ENCODE assay signal across 13 cellular contexts in the genomic region with DNA sequence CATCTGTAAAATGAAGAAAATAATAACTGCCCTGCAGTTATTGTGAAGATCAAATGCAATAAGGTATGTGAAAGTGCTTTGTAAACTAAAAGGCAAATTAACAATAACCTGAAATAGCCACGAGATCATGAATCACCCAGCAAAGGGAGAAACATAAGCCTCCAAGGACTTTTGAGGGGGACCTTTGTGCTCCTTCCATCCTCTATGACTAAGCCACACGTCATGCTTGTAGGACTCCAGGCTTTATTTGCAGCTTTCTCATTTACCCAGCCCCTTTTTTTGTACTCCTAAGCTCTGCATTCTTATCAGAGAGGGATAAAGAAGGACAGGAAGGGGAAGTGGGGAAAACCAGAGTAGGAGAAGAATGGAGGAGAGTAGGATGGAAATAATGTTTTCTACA.
DNase-seq lines count a peak whose midpoint lies in the region; ATAC-seq and TF ChIP-seq lines count a peak whose summit lies in the region.
"Had no signal": no experiment of that assay in that cellular context is flagged by ENCODE, and none has a peak within 500 bp of the region (broad histone marks: within the 10 kb centered on the region; RNA-seq: fewer than 3 reads in every experiment).

No MANE protein-coding gene starts in this region.

- H4K20me1 ChIP-seq in neural progenitor cell (ENCODE audit: low read depth), result no peaks in the 10 kb centered on the region

- no peak overlapping the region for H3K27ac ChIP-seq in neural progenitor cell
- H3K27ac ChIP-seq: tibial nerve had no signal

- H3K4me2 ChIP-seq in neural progenitor cell, result no peak overlapping the region

- no peak for TF ChIP-seq CTCF in Calu3 (IDR thresholded peaks at IDR 0.05; ENCODE audit: unreplicated experiment)
- TF ChIP-seq CTCF in choroid plexus epithelial cell (conservative IDR thresholded peaks at IDR 0.05; ENCODE audit: low read depth, low read length), result no peak
- TF ChIP-seq CTCF in neural progenitor cell (IDR thresholded peaks at IDR 0.05), result no peak
- TF ChIP-seq CTCF in WTC11 (IDR thresholded peaks at IDR 0.05), result no peak
- no peak for TF ChIP-seq CTCF in GM10248 (IDR thresholded peaks at IDR 0.05; ENCODE audit: control extremely low read depth, extremely low read depth, low read depth, missing control alignments)

- BruUV-seq in Calu3 (replicated peaks; lab: Mats Ljungman, UMichigan), result no TSS peak

- H3K36me3 ChIP-seq in neural progenitor cell, result no peaks in the 10 kb centered on the region
- H3K36me3 ChIP-seq: tibial nerve had no signal

- CTCF ChIA-PET in Calu3 (lab: Charles Lee) (interaction anchor here (0.8 to 2.1 kb wide), 2 partner anchors 9 to 20 kb away, joined by 3 to 7 read pairs; no protein-coding TSS in a partner anchor), WTC11 (lab: Charles Lee) (no interaction called here), GM10248 (lab: Yijun Ruan, JAX) (no interaction called here)

- POLR2A ChIA-PET in WTC11 (lab: Charles Lee), result no interaction called here
- POLR2A ChIA-PET in GM10248 (lab: Yijun Ruan, JAX), result no interaction called here

- H3K4me1 Mint-ChIP-seq in Calu3 (ENCODE audit: low read depth, unreplicated experiment) (peaks cover 5% of the 10 kb centered on the region), neural progenitor cell (no peaks in the 10 kb centered on the region), WTC11 (peaks cover 16% of the 10 kb centered on the region)
- H3K4me1 Mint-ChIP-seq: activated naive CD8-positive, alpha-beta T cell treated with anti-CD3 and anti-CD28 coated beads for 36 hours; CD4-positive, CD25-positive, alpha-beta regulatory T cell; T-helper 17 cell had no signal

- intact Hi-C loops in Calu3 (cut with micrococcal nuclease; ENCODE audit: unreplicated experiment), result no loop called here

- no peaks in the 10 kb centered on the region for H3K9me3 ChIP-seq in neural progenitor cell (ENCODE audit: low read depth)

- no peaks in the 10 kb centered on the region for H3K27me3 Mint-ChIP-seq in Calu3 (ENCODE audit: unreplicated experiment)
- peaks cover 3% of the 10 kb centered on the region for H3K27me3 Mint-ChIP-seq in neural progenitor cell (ENCODE audit: insufficient read depth, low read depth)
- no peaks in the 10 kb centered on the region; the same call in 1 of the 2 replicates for H3K27me3 Mint-ChIP-seq in WTC11 (ENCODE audit: low read depth)
- H3K27me3 Mint-ChIP-seq: T-helper 17 cell had no signal

- no peak overlapping the region for H3K27ac Mint-ChIP-seq in Calu3 (ENCODE audit: unreplicated experiment)
- H3K27ac Mint-ChIP-seq in neural progenitor cell, result no peak overlapping the region
- H3K27ac Mint-ChIP-seq in WTC11, result no peak overlapping the region
- H3K27ac Mint-ChIP-seq: activated naive CD8-positive, alpha-beta T cell treated with anti-CD3 and anti-CD28 coated beads for 36 hours; CD4-positive, CD25-positive, alpha-beta regulatory T cell; T-helper 17 cell had no signal

- no peak overlapping the region for H3K4me3 ChIP-seq in choroid plexus epithelial cell (ENCODE audit: low read depth, low read length)
- no peak overlapping the region for H3K4me3 ChIP-seq in neural progenitor cell
- H3K4me3 ChIP-seq: tibial nerve had no signal

- no peak overlapping the region for H3K9ac ChIP-seq in neural progenitor cell

- no peaks in the 10 kb centered on the region for H3K79me2 ChIP-seq in neural progenitor cell (ENCODE audit: low read depth)

- DNase-seq in Calu3 (peak; percentile 52), M059J (ENCODE audit: low read depth) (peak; percentile 96), choroid plexus epithelial cell (ENCODE audit: low read depth) (peak; percentile 72), neural progenitor cell (ENCODE audit: low spot score) (peak; percentile 21), WTC11 (ENCODE audit: low spot score) (no peak), GM10248 (ENCODE audit: extremely low spot score) (no peak)
- no peak for DNase-seq in activated CD4-positive, CD25-positive, alpha-beta regulatory T cell treated with anti-CD3 and anti-CD28 coated beads, Interleukin-2, amount 50 U/mL, for 72 hours
- DNase-seq: activated naive CD8-positive, alpha-beta T cell treated with anti-CD3 and anti-CD28 coated beads for 36 hours; CD4-positive, CD25-positive, alpha-beta regulatory T cell; right cardiac atrium; T-helper 17 cell had no signal

- no peaks in the 10 kb centered on the region for H3F3A ChIP-seq in neural progenitor cell (ENCODE audit: low read depth)

- H3K9me3 Mint-ChIP-seq in Calu3 (ENCODE audit: low read depth, unreplicated experiment), result no peaks in the 10 kb centered on the region
- no peaks in the 10 kb centered on the region for H3K9me3 Mint-ChIP-seq in neural progenitor cell
- peaks cover 22% of the 10 kb centered on the region for H3K9me3 Mint-ChIP-seq in WTC11
- H3K9me3 Mint-ChIP-seq: activated naive CD8-positive, alpha-beta T cell treated with anti-CD3 and anti-CD28 coated beads for 36 hours had no signal

- H3K36me3 Mint-ChIP-seq in Calu3 (ENCODE audit: insufficient read depth, unreplicated experiment) (no peaks in the 10 kb centered on the region), neural progenitor cell (no peaks in the 10 kb centered on the region), WTC11 (peaks cover 4% of the 10 kb centered on the region; the same call in 1 of the 2 replicates)
- H3K36me3 Mint-ChIP-seq: activated naive CD8-positive, alpha-beta T cell treated with anti-CD3 and anti-CD28 coated beads for 36 hours; CD4-positive, CD25-positive, alpha-beta regulatory T cell had no signal

- H2AFZ ChIP-seq in neural progenitor cell (replicated peaks), result no peak overlapping the region

- H3K4me3 Mint-ChIP-seq in Calu3 (ENCODE audit: low read depth, unreplicated experiment), result no peak overlapping the region
- no peak overlapping the region for H3K4me3 Mint-ChIP-seq in neural progenitor cell
- no peak overlapping the region for H3K4me3 Mint-ChIP-seq in WTC11
- H3K4me3 Mint-ChIP-seq: activated naive CD8-positive, alpha-beta T cell treated with anti-CD3 and anti-CD28 coated beads for 36 hours; CD4-positive, CD25-positive, alpha-beta regulatory T cell; T-helper 17 cell had no signal

- no peaks in the 10 kb centered on the region for H3K27me3 ChIP-seq in neural progenitor cell
- H3K27me3 ChIP-seq: tibial nerve had no signal

- ATAC-seq in HG03135 (IDR thresholded peaks at IDR 0.05; ENCODE audit: unreplicated experiment) (no peak), WTC11 (no peak)
- ATAC-seq: right cardiac atrium, T-helper 17 cell had no signal

- peaks cover 4% of the 10 kb centered on the region for H3K4me1 ChIP-seq in neural progenitor cell

TF ChIP-seq in WTC11, 78 proteins besides CTCF, POLR2A, EP300 and RAD21 (continues in another document):
- no peak for TF ChIP-seq FOXP1 (CRISPR knock-in tag; IDR thresholded peaks at IDR 0.05; ENCODE audit: borderline replicate concordance)
- TF ChIP-seq, protein P1, sequence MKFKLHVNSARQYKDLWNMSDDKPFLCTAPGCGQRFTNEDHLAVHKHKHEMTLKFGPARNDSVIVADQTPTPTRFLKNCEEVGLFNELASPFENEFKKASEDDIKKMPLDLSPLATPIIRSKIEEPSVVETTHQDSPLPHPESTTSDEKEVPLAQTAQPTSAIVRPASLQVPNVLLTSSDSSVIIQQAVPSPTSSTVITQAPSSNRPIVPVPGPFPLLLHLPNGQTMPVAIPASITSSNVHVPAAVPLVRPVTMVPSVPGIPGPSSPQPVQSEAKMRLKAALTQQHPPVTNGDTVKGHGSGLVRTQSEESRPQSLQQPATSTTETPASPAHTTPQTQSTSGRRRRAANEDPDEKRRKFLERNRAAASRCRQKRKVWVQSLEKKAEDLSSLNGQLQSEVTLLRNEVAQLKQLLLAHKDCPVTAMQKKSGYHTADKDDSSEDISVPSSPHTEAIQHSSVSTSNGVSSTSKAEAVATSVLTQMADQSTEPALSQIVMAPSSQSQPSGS (CRISPR knock-in tag; IDR thresholded peaks at IDR 0.05; ENCODE audit: borderline replicate concordance, low read depth), result no peak
- TF ChIP-seq, protein P2, sequence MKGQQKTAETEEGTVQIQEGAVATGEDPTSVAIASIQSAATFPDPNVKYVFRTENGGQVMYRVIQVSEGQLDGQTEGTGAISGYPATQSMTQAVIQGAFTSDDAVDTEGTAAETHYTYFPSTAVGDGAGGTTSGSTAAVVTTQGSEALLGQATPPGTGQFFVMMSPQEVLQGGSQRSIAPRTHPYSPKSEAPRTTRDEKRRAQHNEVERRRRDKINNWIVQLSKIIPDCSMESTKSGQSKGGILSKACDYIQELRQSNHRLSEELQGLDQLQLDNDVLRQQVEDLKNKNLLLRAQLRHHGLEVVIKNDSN (CRISPR knock-in tag; IDR thresholded peaks at IDR 0.05), result no peak
- no peak for TF ChIP-seq ZNF396 (CRISPR knock-in tag; IDR thresholded peaks at IDR 0.05; ENCODE audit: borderline replicate concordance)
- no peak for TF ChIP-seq ZNF121 (CRISPR knock-in tag; IDR thresholded peaks at IDR 0.05)
- TF ChIP-seq GTF2I (CRISPR knock-in tag; conservative IDR thresholded peaks at IDR 0.05), result no peak
- TF ChIP-seq, protein P3, sequence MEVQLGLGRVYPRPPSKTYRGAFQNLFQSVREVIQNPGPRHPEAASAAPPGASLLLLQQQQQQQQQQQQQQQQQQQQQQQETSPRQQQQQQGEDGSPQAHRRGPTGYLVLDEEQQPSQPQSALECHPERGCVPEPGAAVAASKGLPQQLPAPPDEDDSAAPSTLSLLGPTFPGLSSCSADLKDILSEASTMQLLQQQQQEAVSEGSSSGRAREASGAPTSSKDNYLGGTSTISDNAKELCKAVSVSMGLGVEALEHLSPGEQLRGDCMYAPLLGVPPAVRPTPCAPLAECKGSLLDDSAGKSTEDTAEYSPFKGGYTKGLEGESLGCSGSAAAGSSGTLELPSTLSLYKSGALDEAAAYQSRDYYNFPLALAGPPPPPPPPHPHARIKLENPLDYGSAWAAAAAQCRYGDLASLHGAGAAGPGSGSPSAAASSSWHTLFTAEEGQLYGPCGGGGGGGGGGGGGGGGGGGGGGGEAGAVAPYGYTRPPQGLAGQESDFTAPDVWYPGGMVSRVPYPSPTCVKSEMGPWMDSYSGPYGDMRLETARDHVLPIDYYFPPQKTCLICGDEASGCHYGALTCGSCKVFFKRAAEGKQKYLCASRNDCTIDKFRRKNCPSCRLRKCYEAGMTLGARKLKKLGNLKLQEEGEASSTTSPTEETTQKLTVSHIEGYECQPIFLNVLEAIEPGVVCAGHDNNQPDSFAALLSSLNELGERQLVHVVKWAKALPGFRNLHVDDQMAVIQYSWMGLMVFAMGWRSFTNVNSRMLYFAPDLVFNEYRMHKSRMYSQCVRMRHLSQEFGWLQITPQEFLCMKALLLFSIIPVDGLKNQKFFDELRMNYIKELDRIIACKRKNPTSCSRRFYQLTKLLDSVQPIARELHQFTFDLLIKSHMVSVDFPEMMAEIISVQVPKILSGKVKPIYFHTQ (CRISPR knock-in tag; IDR thresholded peaks at IDR 0.05), result no peak
- TF ChIP-seq TEAD1 (CRISPR knock-in tag; IDR thresholded peaks at IDR 0.05), result no peak

Comparison
In these comparisons a context has a peak if more than half of its experiments do, and no peak if none do; other contexts are left out.
1. DNase-seq: peak in Calu3 (single experiment), M059J (single experiment), choroid plexus epithelial cell (single experiment) and neural progenitor cell (single experiment); none in WTC11 (single experiment), GM10248 (single experiment) and activated CD4-positive, CD25-positive, alpha-beta regulatory T cell treated with anti-CD3 and anti-CD28 coated beads, Interleukin-2, amount 50 U/mL, for 72 hours (single experiment).